8 cellular contexts compared by ENCODE assay signal in genomic region chr20:50292324-50293243, GRCh38.
DNase-seq lines count a peak whose midpoint lies in the region; ATAC-seq and TF ChIP-seq lines count a peak whose summit lies in the region.

No MANE protein-coding gene starts in this region.

- H3K4me1 Mint-ChIP-seq in activated T-helper 17 cell treated with anti-CD3 and anti-CD28 coated beads, Interleukin-2, amount 50 U/mL, for 72 hours = peaks cover 4% of the 10 kb centered on the region

- H3K27me3 Mint-ChIP-seq in activated T-helper 17 cell treated with anti-CD3 and anti-CD28 coated beads, Interleukin-2, amount 50 U/mL, for 72 hours = peaks cover 20% of the 10 kb centered on the region

- no peaks in the 10 kb centered on the region for H3K9me3 Mint-ChIP-seq in activated T-helper 17 cell treated with anti-CD3 and anti-CD28 coated beads, Interleukin-2, amount 50 U/mL, for 72 hours

- TF ChIP-seq CTCF in heart right ventricle (IDR thresholded peaks at IDR 0.05) (no peak), prostate gland (IDR thresholded peaks at IDR 0.05) (no peak)

- DNase-seq in AG08395 (ENCODE audit: low spot score) = peak; percentile 93
- peak; percentile 88 for DNase-seq in HT1080 (ENCODE audit: low read depth)
- peak; percentile 90 to 92 for DNase-seq in heart right ventricle
- peak; percentile 78 for DNase-seq in prostate gland (ENCODE audit: low spot score)
- DNase-seq in SK-N-DZ (ENCODE audit: low spot score) = no peak
- no peak for DNase-seq in NCI-H2196 (lab: John Stamatoyannopoulos, UW; ENCODE audit: unreplicated experiment)

- peak; percentile 53 for ATAC-seq in activated T-helper 17 cell treated with anti-CD3 and anti-CD28 coated beads, Interleukin-2, amount 50 U/mL, for 72 hours (replicated peaks)
- ATAC-seq in heart right ventricle = peak; percentile 77 to 92 (median 90)
- ATAC-seq in HG03139 (IDR thresholded peaks at IDR 0.05; ENCODE audit: unreplicated experiment) = no peak

- 39 to 43% methylated on average over 30 of the region's 30 CpGs for WGBS in heart right ventricle, 2 donors
- WGBS in prostate gland = 53% methylated on average over 23 of the region's 30 CpGs

- no peak overlapping the region for H3K27ac Mint-ChIP-seq in activated T-helper 17 cell treated with anti-CD3 and anti-CD28 coated beads, Interleukin-2, amount 50 U/mL, for 72 hours

- H3K27me3 ChIP-seq in heart right ventricle (no peaks in the 10 kb centered on the region), prostate gland (replicated peaks; ENCODE audit: insufficient read depth) (no peaks in the 10 kb centered on the region)

- no peaks in the 10 kb centered on the region for H3K9me3 ChIP-seq in heart right ventricle
- H3K9me3 ChIP-seq in prostate gland = no peaks in the 10 kb centered on the region

- H3K4me3 ChIP-seq in heart right ventricle (no peak overlapping the region), prostate gland (no peak overlapping the region)

- peak; percentile 38 for TF ChIP-seq POLR2A in prostate gland (IDR thresholded peaks at IDR 0.05)

- intact Hi-C loops in heart right ventricle (cut with DNase I) (no loop called here), prostate gland (cut with DNase I) (no loop called here)

- no peak overlapping the region for H3K4me3 Mint-ChIP-seq in activated T-helper 17 cell treated with anti-CD3 and anti-CD28 coated beads, Interleukin-2, amount 50 U/mL, for 72 hours

- H3K36me3 ChIP-seq in heart right ventricle (no peaks in the 10 kb centered on the region), prostate gland (no peaks in the 10 kb centered on the region)

- no peaks in the 10 kb centered on the region for H3K36me3 Mint-ChIP-seq in activated T-helper 17 cell treated with anti-CD3 and anti-CD28 coated beads, Interleukin-2, amount 50 U/mL, for 72 hours (ENCODE audit: low read depth)

- peak overlapping the region in 9 of 10 donors; percentile 29 to 84 (median 77) for H3K27ac ChIP-seq in heart right ventricle
- H3K27ac ChIP-seq in prostate gland = peak overlapping the region; percentile 60 to 70

- peaks cover 5 to 40% (median 18%) of the 10 kb centered on the region in 9 donors for H3K4me1 ChIP-seq in heart right ventricle
- peaks cover 8% of the 10 kb centered on the region for H3K4me1 ChIP-seq in prostate gland (replicated peaks)

Comparison
In these comparisons a context has a peak if more than half of its experiments do, and no peak if none do; other contexts are left out.
1. DNase-seq: peak in AG08395 (single experiment), HT1080 (single experiment), heart right ventricle (2 of 2) and prostate gland (single experiment); none in SK-N-DZ (single experiment) and NCI-H2196 (single experiment).